In genomic region chr14:78164226-78164853, GRCh38 we compare ENCODE assay signal across 8 cellular contexts. TPM values are rescaled to one million over a fixed set of nuclear protein-coding genes. Genes with fewer than 3 reads are reported as not detected.
DNase-seq lines count a peak whose midpoint lies in the region; ATAC-seq, FAIRE-seq and TF ChIP-seq lines count a peak whose summit lies in the region.

No MANE protein-coding gene starts in this region.

- H3K36me3 ChIP-seq in pancreas, result no peaks in the 10 kb centered on the region

- H3K4me1 ChIP-seq in pancreas, result no peaks in the 10 kb centered on the region

- no peak for FAIRE-seq in pancreas (lab: Jason Lieb, UNC)

- no peaks in the 10 kb centered on the region for H3K9me3 Mint-ChIP-seq in brain

- intact Hi-C loops in pancreas (cut with DNase I), result no loop called here

- WGBS in pancreas, 2 donors, result 5 to 6% methylated on average over 8 of the region's 8 CpGs

- no peaks in the 10 kb centered on the region for H3K9me3 ChIP-seq in pancreas

- peak in 3 of 4 donors; percentile 30 to 66 (median 50) for ATAC-seq in pancreas
- ATAC-seq in esophagus mucosa, result no peak

- DNase-seq in AG09319 (ENCODE audit: extremely low read depth, low read depth), result no peak
- DNase-seq in NCI-H146 treated with DMSO at 0.1 percent for 48 hours (lab: John Stamatoyannopoulos, UW; ENCODE audit: unreplicated experiment), result peak; percentile 42
- DNase-seq in pancreas, result peak in 1 of 6 donors; percentile 22
- no peak for DNase-seq in DMS79 (lab: John Stamatoyannopoulos, UW)
- no peak for DNase-seq in inferior parietal cortex (ENCODE audit: extremely low spot score)

- no peak overlapping the region for H3K4me3 ChIP-seq in pancreas

- no peaks in the 10 kb centered on the region for H3K36me3 Mint-ChIP-seq in brain

- TF ChIP-seq CTCF in AG09319 (IDR thresholded peaks at IDR 0.05; ENCODE audit: low read depth, low read length) (peak; percentile 21), GM12874 (IDR thresholded peaks at IDR 0.05; ENCODE audit: insufficient read depth, low read depth, low read length) (peak; percentile 79), brain (conservative IDR thresholded peaks at IDR 0.05) (peak; percentile 31 to 74), pancreas (IDR thresholded peaks at IDR 0.05) (peak in 1 of 4 donors; percentile 15)

- peaks cover 0 to 8% (median 0%) of the 10 kb centered on the region in 4 donors for H3K27me3 ChIP-seq in pancreas

- peaks cover 4% of the 10 kb centered on the region for H3K27me3 Mint-ChIP-seq in brain

- peaks cover 9% of the 10 kb centered on the region for H3K4me1 Mint-ChIP-seq in brain

- no peak overlapping the region for H3K27ac ChIP-seq in pancreas

- peak overlapping the region in 1 of 5 experiments; percentile 3 for H3K4me3 Mint-ChIP-seq in brain

- peak overlapping the region in 1 of 5 experiments; percentile 21 for H3K27ac Mint-ChIP-seq in brain

RNA-seq across cellular contexts. Expression of gene NRXN3, which starts 5.8 kb away (rescaled TPM):
- polyA plus RNA-seq in brain (ENCODE audit: insufficient read depth, low read depth, low replicate concordance) (8.8 TPM), pancreas (1 to 10 TPM in 1 of 2 donors, under 1 TPM in 1; 0.53 to 1.5 TPM)
- total RNA-seq in pancreas (1 to 10 TPM; 1.0 to 2.5 (median 1.6) TPM), esophagus mucosa (0.60 TPM)
